Comparison of ENCODE assay signal across 20 cellular contexts in the genomic region with DNA sequence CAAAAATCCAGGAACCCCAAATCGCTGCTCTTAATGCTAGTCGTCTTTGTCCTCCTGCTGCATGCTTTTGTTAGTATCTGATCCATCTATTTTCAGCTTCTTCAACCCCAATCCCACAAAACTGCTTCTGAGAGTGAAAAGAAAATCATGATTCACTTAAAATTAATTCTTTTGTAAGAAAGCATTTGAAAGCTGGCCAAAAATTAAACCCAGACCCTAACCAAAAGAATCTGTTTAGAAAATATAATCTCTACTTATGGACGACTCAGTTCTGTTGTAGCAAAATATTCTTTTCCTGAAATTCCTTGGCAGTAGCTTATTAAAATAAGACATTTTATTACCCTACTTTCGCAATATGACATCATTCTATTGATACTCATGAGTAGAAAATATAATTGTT.
DNase-seq lines count a peak whose midpoint lies in the region; FAIRE-seq and TF ChIP-seq lines count a peak whose summit lies in the region.
"Had no signal": no experiment of that assay in that cellular context is flagged by ENCODE, and none has a peak within 500 bp of the region (broad histone marks: within the 10 kb centered on the region; RNA-seq: fewer than 3 reads in every experiment).

No MANE protein-coding gene starts in this region.

- H3F3A ChIP-seq in GM23248 (ENCODE audit: insufficient read depth) = 0 out of 2 replicates have a peak, but pooled peaks cover 5% of the 10 kb centered on the region

- no peak for TF ChIP-seq POLR2A in GM12891 (IDR thresholded peaks at IDR 0.05; ENCODE audit: low read depth, low read length)

- H3K9me3 ChIP-seq in GM23248 (ENCODE audit: low read depth) = no peaks in the 10 kb centered on the region

- H3K4me2 ChIP-seq in GM23248 (ENCODE audit: unreplicated experiment) = no peak overlapping the region

- no peaks in the 10 kb centered on the region for H3K9me2 ChIP-seq in GM23248 (ENCODE audit: insufficient read depth)

- H3K27me3 ChIP-seq in GM23248 (replicated peaks; ENCODE audit: insufficient read depth) = no peaks in the 10 kb centered on the region

- no peak overlapping the region for H3K9ac ChIP-seq in GM23248

- peak; percentile 14 for DNase-seq in AG08395 (ENCODE audit: low spot score)
- peak; percentile 27 for DNase-seq in GM23248
- DNase-seq in amniotic epithelial cell (ENCODE audit: low read depth) = peak; percentile 54
- peak; percentile 60 for DNase-seq in fibroblast of peridontal ligament (ENCODE audit: extremely low read depth)
- no peak for DNase-seq in GM12891 (ENCODE audit: insufficient read length, low spot score)
- DNase-seq in activated CD8-positive, alpha-beta memory T cell treated with anti-CD3 and anti-CD28 coated beads, Interleukin-2, amount 50 U/mL, for 4 hours = no peak
- no peak for DNase-seq in SKM-1 treated with dmso at 0.1 percent for 144 hours (lab: John Stamatoyannopoulos, UW; ENCODE audit: unreplicated experiment)
- no peak for DNase-seq in GM19239 (ENCODE audit: insufficient read length, low spot score)
- DNase-seq: 8988T; Kasumi-1; MV-4-11; NCI-H1417 treated with DMSO at 0.1 percent for 48 hours; NCI-H2029; NCI-H2171 treated with DMSO at 0.1 percent for 48 hours; NCI-H446 treated with DMSO at 0.1 percent for 48 hours; NK-92 treated with Interleukin-12 subunit alpha and Interleukin-12 subunit beta, amount 100 ng/mL, for 24 hours; OCI-M1; SHP77 treated with DMSO at 0.1 percent for 48 hours had no signal

- 27 to 38% methylated on average over 4 of the region's 4 CpGs for WGBS in GM23248 (ENCODE audit: low coverage in 1 of 2, low lambda C conversion rate in 2 of 2, missing lambda C conversion rate in 2 of 2), 2 experiments

- no peak overlapping the region for H3K27ac ChIP-seq in GM23248
- H3K27ac ChIP-seq: C4-2B had no signal

- in situ Hi-C loops in GM23248 (cut with MboI) = no loop called here

- H3K4me3 ChIP-seq in GM23248 = no peak overlapping the region

- H4K20me1 ChIP-seq in GM23248 (ENCODE audit: insufficient read depth) = no peaks in the 10 kb centered on the region

- peak overlapping the region; percentile 16; the same call in 1 of the 2 replicates for H2AFZ ChIP-seq in GM23248

- H3K79me2 ChIP-seq in GM23248 (ENCODE audit: insufficient read depth) = no peaks in the 10 kb centered on the region

- 0 out of 2 replicates have a peak, but pooled peaks cover 4% of the 10 kb centered on the region for H3K4me1 ChIP-seq in GM23248 (ENCODE audit: insufficient read depth)

- no peak for FAIRE-seq in GM12891 (lab: Jason Lieb, UNC)
- FAIRE-seq in GM19239 (lab: Jason Lieb, UNC) = no peak
- FAIRE-seq: H54 had no signal

- H3K36me3 ChIP-seq in GM23248 (ENCODE audit: low read depth) = no peaks in the 10 kb centered on the region

TF ChIP-seq in GM12891, 5 proteins besides CTCF, POLR2A, EP300 and RAD21:
- TF ChIP-seq TAF1 (IDR thresholded peaks at IDR 0.05; ENCODE audit: low read depth, low read length) (no peak), SPI1 (IDR thresholded peaks at IDR 0.05; ENCODE audit: low read depth, low read length) (no peak), PAX5 (IDR thresholded peaks at IDR 0.05; ENCODE audit: insufficient read depth, low read length, severe bottlenecking) (no peak), POLR2AphosphoS5 (IDR thresholded peaks at IDR 0.05; ENCODE audit: low read depth, low read length) (no peak), POU2F2 (IDR thresholded peaks at IDR 0.05; ENCODE audit: low read depth, low read length) (no peak)
TF ChIP-seq in GM12891: peak in this region for 0.

Comparison
In these comparisons a context has a peak if more than half of its experiments do, and no peak if none do; other contexts are left out.
1. DNase-seq: peak in AG08395 (single experiment), GM23248 (single experiment), amniotic epithelial cell (single experiment) and fibroblast of peridontal ligament (single experiment); none in GM12891 (single experiment), activated CD8-positive, alpha-beta memory T cell treated with anti-CD3 and anti-CD28 coated beads, Interleukin-2, amount 50 U/mL, for 4 hours (single experiment), SKM-1 treated with dmso at 0.1 percent for 144 hours (single experiment) and GM19239 (single experiment).